ENCODE assay signal across 36 cellular contexts in the genomic region with DNA sequence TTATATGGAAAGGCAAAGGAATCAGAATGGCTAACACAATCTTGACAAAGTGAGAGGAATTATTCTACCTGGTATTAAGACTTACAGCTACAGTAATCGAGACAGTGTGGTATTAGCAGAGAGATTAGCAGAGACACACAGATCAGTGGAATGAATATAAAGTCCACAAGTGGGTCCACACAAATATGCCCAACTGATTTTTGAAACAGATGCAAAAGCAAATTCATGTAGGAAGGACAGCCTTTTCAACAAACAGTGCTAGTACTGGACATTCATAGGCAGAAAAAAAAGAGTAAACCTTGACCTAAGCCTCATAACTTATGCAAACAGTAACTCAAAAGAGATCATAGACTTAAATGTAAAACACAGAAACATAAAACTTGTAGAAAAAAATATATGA. TPM values are rescaled to one million over a fixed set of nuclear protein-coding genes. Genes with fewer than 3 reads are reported as not detected.
DNase-seq lines count a peak whose midpoint lies in the region; ATAC-seq, FAIRE-seq and TF ChIP-seq lines count a peak whose summit lies in the region.
"Had no signal": no experiment of that assay in that cellular context is flagged by ENCODE, and none has a peak within 500 bp of the region (broad histone marks: within the 10 kb centered on the region; RNA-seq: fewer than 3 reads in every experiment).

No MANE protein-coding gene starts in this region.

- no peaks in the 10 kb centered on the region for H3K79me2 ChIP-seq in HepG2 (ENCODE audit: insufficient read depth, low read length)

- no peaks in the 10 kb centered on the region for H3K9me3 Mint-ChIP-seq in activated T-cell treated with anti-CD3 and anti-CD28 coated beads, Interleukin-2, amount 50 U/mL, for 72 hours
- H3K9me3 Mint-ChIP-seq: CD4-positive, alpha-beta memory T cell; CD4-positive, alpha-beta T cell; CD8-positive, alpha-beta memory T cell; CD8-positive, alpha-beta T cell had no signal

- no peaks in the 10 kb centered on the region for H3K27me3 Mint-ChIP-seq in activated T-cell treated with anti-CD3 and anti-CD28 coated beads, Interleukin-2, amount 50 U/mL, for 72 hours (ENCODE audit: low read depth)
- H3K27me3 Mint-ChIP-seq: B cell; CD4-positive, alpha-beta memory T cell; CD4-positive, alpha-beta T cell; CD4-positive, CD25-positive, alpha-beta regulatory T cell; CD8-positive, alpha-beta memory T cell had no signal

- H3K4me3 ChIP-seq in HepG2 (replicated peaks in 1 of 3; ENCODE audit: insufficient read depth in 1 of 3, low read depth in 2 of 3, low read length in 3 of 3) (no peak overlapping the region), right lobe of liver (no peak overlapping the region)
- H3K4me3 ChIP-seq: A549; BLaER1; BLaER1 treated with 17β-estradiol and CSF1 and Interleukin-3, amounts not matched to agents 10 nM and 100 nM had no signal

- H3K27ac Mint-ChIP-seq in activated T-cell treated with anti-CD3 and anti-CD28 coated beads, Interleukin-2, amount 50 U/mL, for 72 hours: peak overlapping the region; percentile 20
- H3K27ac Mint-ChIP-seq: B cell; CD14-positive monocyte; CD4-positive, alpha-beta memory T cell; CD4-positive, alpha-beta T cell; CD4-positive, CD25-positive, alpha-beta regulatory T cell; CD8-positive, alpha-beta memory T cell; CD8-positive, alpha-beta T cell had no signal

- TF ChIP-seq CTCF in HepG2 (CRISPR knock-in tag; IDR thresholded peaks at IDR 0.05): no peak
- no peak for TF ChIP-seq CTCF in right lobe of liver (IDR thresholded peaks at IDR 0.05)
- TF ChIP-seq CTCF in D721Med (IDR thresholded peaks at IDR 0.05; ENCODE audit: insufficient read depth, missing control alignments): no peak

- peaks cover 45% of the 10 kb centered on the region for H3K4me1 ChIP-seq in HepG2 (ENCODE audit: insufficient read depth, low read length)
- no peaks in the 10 kb centered on the region for H3K4me1 ChIP-seq in right lobe of liver
- H3K4me1 ChIP-seq: A549; BE2C; BLaER1; BLaER1 treated with 17β-estradiol and CSF1 and Interleukin-3, amounts not matched to agents 10 nM and 100 nM had no signal

- no peak overlapping the region for H2AFZ ChIP-seq in HepG2 (ENCODE audit: low read length)

- H3K27ac ChIP-seq in HepG2 (ENCODE audit: extremely low read length, insufficient read depth, low read length): peak overlapping the region; percentile 69
- H3K27ac ChIP-seq in right lobe of liver: no peak overlapping the region
- H3K27ac ChIP-seq: 22Rv1; A549; BLaER1; BLaER1 treated with 17β-estradiol and CSF1 and Interleukin-3, amounts not matched to agents 10 nM and 100 nM; C4-2B had no signal

- DNase-seq in NCI-H82 (lab: John Stamatoyannopoulos, UW) (peak; percentile 9), NCI-H82 treated with DMSO at 0.1 percent for 48 hours (lab: John Stamatoyannopoulos, UW; ENCODE audit: unreplicated experiment) (no peak), HepG2 (ENCODE audit: low spot score) (peak; percentile 71), right lobe of liver (no peak), D721Med (ENCODE audit: insufficient read length, low spot score) (no peak), NCI-H2081 treated with DMSO at 0.1 percent for 48 hours (lab: John Stamatoyannopoulos, UW) (no peak)
- no peak for DNase-seq in activated T-cell treated with anti-CD3 and anti-CD28 coated beads, Interleukin-2, amount 50 U/mL, for 72 hours
- no peak for DNase-seq in activated T-cell treated with anti-CD3 and anti-CD28 coated beads, Interleukin-2, amount 50 U/mL, for 48 hours
- DNase-seq: 8988T; ACHN; AML-193; BE2C; C1 segment of cervical spinal cord; Caco-2; Calu3; CD4-positive, alpha-beta memory T cell; CD4-positive, alpha-beta T cell; CD4-positive, CD25-positive, alpha-beta regulatory T cell; CD8-positive, alpha-beta memory T cell; CD8-positive, alpha-beta T cell; COR-L47; DMS 273 treated with DMSO at 0.1 percent for 48 hours; DMS153; DMS53; DMS79; DMS79 treated with DMSO at 0.1 percent for 48 hours; DND-41; EL had no signal

- H3K36me3 ChIP-seq in HepG2 (replicated peaks in 1 of 2; ENCODE audit: control insufficient read depth in 1 of 2, insufficient read depth in 2 of 2, low read length in 2 of 2) (peaks cover 0 to 11% of the 10 kb centered on the region in 2 experiments; a peak in 2 of 5 replicates), right lobe of liver (no peaks in the 10 kb centered on the region)

- H3K9me3 ChIP-seq in HepG2 (ENCODE audit: low read length) (no peaks in the 10 kb centered on the region), right lobe of liver (no peaks in the 10 kb centered on the region)
- H3K9me3 ChIP-seq: A549; BE2C; BLaER1; BLaER1 treated with 17β-estradiol and CSF1 and Interleukin-3, amounts not matched to agents 10 nM and 100 nM; Caco-2 had no signal

- WGBS in HepG2 (ENCODE audit: low lambda C conversion rate): 7% methylated on average over 1 of the region's 1 CpG
- 90% methylated on average over 1 of the region's 1 CpG for WGBS in right lobe of liver (ENCODE audit: insufficient coverage, low coverage, low lambda C conversion rate, missing lambda C conversion rate)

- peaks cover 2 to 6% of the 10 kb centered on the region in 2 donors for H3K36me3 Mint-ChIP-seq in activated T-cell treated with anti-CD3 and anti-CD28 coated beads, Interleukin-2, amount 50 U/mL, for 72 hours (ENCODE audit: insufficient read depth in 2 of 2)

- peak overlapping the region; percentile 49 for H3K4me2 ChIP-seq in HepG2 (ENCODE audit: low read depth, low read length)
- H3K4me2 ChIP-seq: A549; BLaER1; BLaER1 treated with 17β-estradiol and CSF1 and Interleukin-3, amounts not matched to agents 10 nM and 100 nM had no signal

- POLR2A ChIA-PET in HepG2 (lab: Yijun Ruan, JAX): no interaction called here

- no peak for ATAC-seq in activated T-cell treated with anti-CD3 and anti-CD28 coated beads, Interleukin-2, amount 50 U/mL, for 72 hours (replicated peaks in 1 of 2)
- ATAC-seq in HepG2: peak; percentile 96
- ATAC-seq in right lobe of liver: no peak
- ATAC-seq: A549; CD8-positive, alpha-beta T cell had no signal

- in situ Hi-C loops in HepG2 (cut with HindIII; ENCODE audit: extremely low pct_ligation_motif_present, low pct_unique_long_range_greater_than_20kb): no loop called here

- H3K4me1 Mint-ChIP-seq in activated T-cell treated with anti-CD3 and anti-CD28 coated beads, Interleukin-2, amount 50 U/mL, for 72 hours (ENCODE audit: low read depth): no peaks in the 10 kb centered on the region
- H3K4me1 Mint-ChIP-seq: B cell, CD14-positive monocyte had no signal

- CTCF ChIA-PET in HepG2 (lab: Yijun Ruan, JAX; ENCODE audit: low intra/inter-chr PET ratio, low total read pairs): no interaction called here

- TF ChIP-seq EP300 in HepG2 (IDR thresholded peaks at IDR 0.05; ENCODE audit: low read depth in 2 of 2, low read length in 2 of 2) (peak in 1 of 2 experiments; percentile 36; a peak in 1 of 4 replicates), HepG2 (CRISPR knock-in tag; IDR thresholded peaks at IDR 0.05; ENCODE audit: borderline replicate concordance) (no peak)

- BruUV-seq in HepG2 (replicated peaks; lab: Mats Ljungman, UMichigan): no TSS peak

- H3K27me3 ChIP-seq in HepG2 (ENCODE audit: control insufficient read depth in 1 of 2, insufficient read depth in 2 of 2, low read length in 2 of 2): no peaks in the 10 kb centered on the region; a peak in 1 of 5 replicates
- no peaks in the 10 kb centered on the region for H3K27me3 ChIP-seq in right lobe of liver
- H3K27me3 ChIP-seq: BE2C; BLaER1; BLaER1 treated with 17β-estradiol and CSF1 and Interleukin-3, amounts not matched to agents 10 nM and 100 nM had no signal

- no peak overlapping the region for H3K4me3 Mint-ChIP-seq in activated T-cell treated with anti-CD3 and anti-CD28 coated beads, Interleukin-2, amount 50 U/mL, for 72 hours
- H3K4me3 Mint-ChIP-seq: B cell; CD14-positive monocyte; CD4-positive, alpha-beta memory T cell; CD4-positive, alpha-beta T cell; CD4-positive, CD25-positive, alpha-beta regulatory T cell; CD8-positive, alpha-beta memory T cell; CD8-positive, alpha-beta T cell had no signal

- TF ChIP-seq POLR2A in HepG2 (IDR thresholded peaks at IDR 0.05; ENCODE audit: insufficient read depth in 1 of 2, low read depth in 2 of 2, low read length in 2 of 2): no peak
- TF ChIP-seq POLR2A in right lobe of liver (IDR thresholded peaks at IDR 0.05): no peak

- H4K20me1 ChIP-seq in HepG2 (ENCODE audit: insufficient read depth, low read length): no peaks in the 10 kb centered on the region
- H4K20me1 ChIP-seq: BLaER1; BLaER1 treated with 17β-estradiol and CSF1 and Interleukin-3, amounts not matched to agents 10 nM and 100 nM had no signal

- intact Hi-C loops in HepG2 (cut with micrococcal nuclease; ENCODE audit: unreplicated experiment) (no loop called here), right lobe of liver (cut with DNase I) (no loop called here)

- FAIRE-seq in HepG2 (lab: Jason Lieb, UNC) (no peak), D721Med (lab: Jason Lieb, UNC) (peak; percentile 86)
- FAIRE-seq: A204.1, A549 had no signal

- no peak for TF ChIP-seq RAD21 in HepG2 (CRISPR knock-in tag; IDR thresholded peaks at IDR 0.05)

- no peak overlapping the region; the same call in 1 of the 2 replicates for H3K9ac ChIP-seq in HepG2 (ENCODE audit: insufficient read depth, low read depth, low read length)
- H3K9ac ChIP-seq: BLaER1; BLaER1 treated with 17β-estradiol and CSF1 and Interleukin-3, amounts not matched to agents 10 nM and 100 nM had no signal

RNA-seq across cellular contexts. Expression of gene HACE1, which starts 22.6 kb away (rescaled TPM):
- 10 to 100 TPM; 17.7 to 22.5 TPM for total RNA-seq in activated T-cell treated with anti-CD3 and anti-CD28 coated beads, Interleukin-2, amount 50 U/mL, for 72 hours
- 11.4 and 16.0 TPM in 2 replicates for total RNA-seq in HepG2 (2016; rRNA removed; fragmentation: Illumina TruSeq; extraction: Trizol)
- total RNA-seq in HepG2 (2016; cell fraction: cytosol; rRNA removed; fragmentation: Illumina TruSeq; extraction: Trizol; ENCODE audit: low read depth): 8.1 and 8.6 TPM in 2 replicates
- 11.2 and 15.6 TPM in 2 replicates for total RNA-seq in HepG2 (2016; cell fraction: insoluble cytoplasmic fraction; rRNA removed; fragmentation: Illumina TruSeq; extraction: Trizol)
- total RNA-seq in HepG2 (2016; cell fraction: membrane; rRNA removed; fragmentation: Illumina TruSeq; extraction: Trizol): 7.1 and 8.1 TPM in 2 replicates
- 14.9 and 19.6 TPM in 2 replicates for total RNA-seq in HepG2 (2016; cell fraction: nucleus; rRNA removed; fragmentation: Illumina TruSeq; extraction: Trizol)
- 5.9 and 8.9 TPM in 2 replicates for polyA plus RNA-seq in HepG2 (2011; rRNA removed)
- polyA plus RNA-seq in HepG2 (2011; cell fraction: cytosol; rRNA removed): 3.4 and 4.6 TPM in 2 replicates
- polyA plus RNA-seq in HepG2 (2011; cell fraction: nucleus; rRNA removed): 7.3 and 9.6 TPM in 2 replicates
- polyA plus RNA-seq in HepG2 (2012): 5.3 and 6.1 TPM in 2 replicates
- 0.32 and 0.58 TPM in 2 replicates for polyA plus RNA-seq in HepG2 (2016; cell fraction: cytosol; fragmentation: Illumina TruSeq; extraction: Trizol; ENCODE audit: low read depth)
- polyA plus RNA-seq in HepG2 (2016; cell fraction: insoluble cytoplasmic fraction; fragmentation: Illumina TruSeq; extraction: Trizol; ENCODE audit: low read depth): 8.8 and 10.3 TPM in 2 replicates
- 2.4 and 2.5 TPM in 2 replicates for polyA plus RNA-seq in HepG2 (2016; cell fraction: membrane; fragmentation: Illumina TruSeq; extraction: Trizol; ENCODE audit: low read depth)
- 13.4 and 15.2 TPM in 2 replicates for polyA plus RNA-seq in HepG2 (2016; cell fraction: nucleus; fragmentation: Illumina TruSeq; extraction: Trizol; ENCODE audit: insufficient read depth, low read depth)
- polyA minus RNA-seq in HepG2 (2011; rRNA and poly(A)+ RNA removed; ENCODE audit: low replicate concordance): 10.0 and 15.5 TPM in 2 replicates
- polyA minus RNA-seq in HepG2 (2011; cell fraction: cytosol; rRNA and poly(A)+ RNA removed): 8.4 and 10.0 TPM in 2 replicates
- polyA minus RNA-seq in HepG2 (2011; cell fraction: nucleus; rRNA and poly(A)+ RNA removed): 36.7 and 37.9 TPM in 2 replicates
- 1 to 10 TPM; 2.7 to 3.7 (median 3.1) TPM for total RNA-seq in right lobe of liver

Comparison
In these comparisons a context has a peak if more than half of its experiments do, and no peak if none do; other contexts are left out.
1. DNase-seq: peak in NCI-H82 (single experiment) and HepG2 (single experiment); none in NCI-H82 treated with DMSO at 0.1 percent for 48 hours (single experiment), activated T-cell treated with anti-CD3 and anti-CD28 coated beads, Interleukin-2, amount 50 U/mL, for 72 hours (0 of 2), activated T-cell treated with anti-CD3 and anti-CD28 coated beads, Interleukin-2, amount 50 U/mL, for 48 hours (0 of 2), right lobe of liver (0 of 3), D721Med (single experiment) and NCI-H2081 treated with DMSO at 0.1 percent for 48 hours (single experiment).